Comparison of ENCODE assay signal across 27 cellular contexts in genomic region chr7:18927134-18927533, GRCh38.
DNase-seq lines count a peak whose midpoint lies in the region; ATAC-seq and TF ChIP-seq lines count a peak whose summit lies in the region.
"Had no signal": no experiment of that assay in that cellular context is flagged by ENCODE, and none has a peak within 500 bp of the region (broad histone marks: within the 10 kb centered on the region; RNA-seq: fewer than 3 reads in every experiment).

No MANE protein-coding gene starts in this region.

- TF ChIP-seq CTCF in foreskin fibroblast (IDR thresholded peaks at IDR 0.05; ENCODE audit: low read depth, low read length) (no peak), spleen (IDR thresholded peaks at IDR 0.05 in 8 of 11, conservative IDR thresholded peaks at IDR 0.05 in 3 of 11) (no peak), osteocyte (IDR thresholded peaks at IDR 0.05) (no peak)

- H3K4me1 ChIP-seq in spleen = no peaks in the 10 kb centered on the region
- H3K4me1 ChIP-seq: A549, gastrocnemius medialis, parathyroid adenoma, right lobe of liver, testis had no signal

- no peaks in the 10 kb centered on the region for H3K36me3 ChIP-seq in spleen
- H3K36me3 ChIP-seq: gastrocnemius medialis, right lobe of liver had no signal

- no peak for ATAC-seq in GM18519 (IDR thresholded peaks at IDR 0.05; ENCODE audit: low FRiP score, unreplicated experiment)
- ATAC-seq: A549; gastrocnemius medialis; naive thymus-derived CD4-positive, alpha-beta T cell; right lobe of liver; Right ventricle myocardium inferior; stimulated activated memory B cell treated with anti-CD40 and anti-IgM and Interleukin-4, amounts not matched to agents 10 μg/mL and 1 μg/mL and 100 μg/mL, for 72 hours had no signal

- H3K4me3 ChIP-seq in foreskin fibroblast (ENCODE audit: low read depth in 1 of 2, low read length in 2 of 2) = no peak overlapping the region
- no peak overlapping the region for H3K4me3 ChIP-seq in spleen
- H3K4me3 ChIP-seq: A549, gastrocnemius medialis, right lobe of liver, testis had no signal

- intact Hi-C loops in spleen (cut with DNase I; ENCODE audit: low total_unique reads) = no loop called here

- no peaks in the 10 kb centered on the region for H3K9me3 ChIP-seq in spleen
- H3K9me3 ChIP-seq: A549, gastrocnemius medialis, right lobe of liver, testis had no signal

- H3K36me3 Mint-ChIP-seq in osteocyte (ENCODE audit: unreplicated experiment) = no peaks in the 10 kb centered on the region
- H3K36me3 Mint-ChIP-seq: activated naive CD4-positive, alpha-beta T cell treated with anti-CD3 and anti-CD28 coated beads, Interleukin-2, amount 50 U/mL, for 24 hours; brain; CD8-positive, alpha-beta memory T cell; memory B cell; naive thymus-derived CD4-positive, alpha-beta T cell; stimulated activated memory B cell treated with anti-CD40 and anti-IgM and Interleukin-4, amounts not matched to agents 10 μg/mL and 1 μg/mL and 100 μg/mL, for 72 hours had no signal

- no peaks in the 10 kb centered on the region for H3K27me3 ChIP-seq in spleen (replicated peaks in 1 of 7)
- H3K27me3 ChIP-seq: gastrocnemius medialis, right lobe of liver, testis had no signal

- 66 to 79% (median 73%) methylated on average over 2 of the region's 2 CpGs for WGBS in spleen, 5 donors

- H3K9me3 Mint-ChIP-seq in osteocyte (ENCODE audit: unreplicated experiment) = no peaks in the 10 kb centered on the region
- H3K9me3 Mint-ChIP-seq: activated naive CD4-positive, alpha-beta T cell treated with anti-CD3 and anti-CD28 coated beads, Interleukin-2, amount 50 U/mL, for 24 hours; brain; memory B cell; stimulated activated memory B cell treated with anti-CD40 and anti-IgM and Interleukin-4, amounts not matched to agents 10 μg/mL and 1 μg/mL and 100 μg/mL, for 72 hours had no signal

- TF ChIP-seq POLR2A in spleen (IDR thresholded peaks at IDR 0.05) = no peak

- no peak overlapping the region for H3K4me3 Mint-ChIP-seq in osteocyte (ENCODE audit: unreplicated experiment)
- H3K4me3 Mint-ChIP-seq: activated naive CD4-positive, alpha-beta T cell treated with anti-CD3 and anti-CD28 coated beads, Interleukin-2, amount 50 U/mL, for 24 hours; brain; CD8-positive, alpha-beta memory T cell; memory B cell; naive thymus-derived CD4-positive, alpha-beta T cell; stimulated activated memory B cell treated with anti-CD40 and anti-IgM and Interleukin-4, amounts not matched to agents 10 μg/mL and 1 μg/mL and 100 μg/mL, for 72 hours had no signal

- no peak overlapping the region for H3K27ac Mint-ChIP-seq in osteocyte (ENCODE audit: unreplicated experiment)
- H3K27ac Mint-ChIP-seq: activated naive CD4-positive, alpha-beta T cell treated with anti-CD3 and anti-CD28 coated beads, Interleukin-2, amount 50 U/mL, for 24 hours; brain; CD8-positive, alpha-beta memory T cell; memory B cell; naive thymus-derived CD4-positive, alpha-beta T cell; stimulated activated memory B cell treated with anti-CD40 and anti-IgM and Interleukin-4, amounts not matched to agents 10 μg/mL and 1 μg/mL and 100 μg/mL, for 72 hours had no signal

- DNase-seq in AG08396 (ENCODE audit: low spot score) (peak; percentile 23), HCEC 1CT (peak; percentile 38), amniotic epithelial cell (ENCODE audit: low read depth) (peak; percentile 24), foreskin fibroblast (peak; percentile 47 to 76), spleen (no peak), germinal center (ENCODE audit: low spot score) (no peak), osteocyte (ENCODE audit: extremely low spot score, unreplicated experiment) (no peak)
- DNase-seq: CD8-positive, alpha-beta memory T cell; cortex of kidney; DMS53; gastrocnemius medialis; kidney glomerular epithelial cell; naive thymus-derived CD4-positive, alpha-beta T cell; NCI-H1436 treated with DMSO at 0.1 percent for 48 hours; NCI-H2171 treated with DMSO at 0.1 percent for 48 hours; NCI-H526 treated with DMSO at 0.1 percent for 48 hours; right lobe of liver; stimulated activated CD4-positive, alpha-beta T cell treated with anti-CD3 and anti-CD28 coated beads, Interleukin-1b, Interleukin-23, amount 100 ng/mL, for 48 hours; testis had no signal

- H3K27ac ChIP-seq in spleen = no peak overlapping the region
- H3K27ac ChIP-seq: A549, gastrocnemius medialis, parathyroid adenoma, right lobe of liver, testis had no signal

- no peaks in the 10 kb centered on the region for H3K27me3 Mint-ChIP-seq in osteocyte (ENCODE audit: unreplicated experiment)
- H3K27me3 Mint-ChIP-seq: activated naive CD4-positive, alpha-beta T cell treated with anti-CD3 and anti-CD28 coated beads, Interleukin-2, amount 50 U/mL, for 24 hours; brain; CD8-positive, alpha-beta memory T cell; memory B cell; naive thymus-derived CD4-positive, alpha-beta T cell; stimulated activated memory B cell treated with anti-CD40 and anti-IgM and Interleukin-4, amounts not matched to agents 10 μg/mL and 1 μg/mL and 100 μg/mL, for 72 hours had no signal

- H3K4me1 Mint-ChIP-seq in osteocyte (ENCODE audit: unreplicated experiment) = no peaks in the 10 kb centered on the region
- H3K4me1 Mint-ChIP-seq: activated naive CD4-positive, alpha-beta T cell treated with anti-CD3 and anti-CD28 coated beads, Interleukin-2, amount 50 U/mL, for 24 hours; brain; CD8-positive, alpha-beta memory T cell; memory B cell; naive thymus-derived CD4-positive, alpha-beta T cell; stimulated activated memory B cell treated with anti-CD40 and anti-IgM and Interleukin-4, amounts not matched to agents 10 μg/mL and 1 μg/mL and 100 μg/mL, for 72 hours had no signal

Comparison
In these comparisons a context has a peak if more than half of its experiments do, and no peak if none do; other contexts are left out.
1. DNase-seq: peak in AG08396 (single experiment), HCEC 1CT (single experiment), amniotic epithelial cell (single experiment) and foreskin fibroblast (2 of 2); none in spleen (single experiment), germinal center (single experiment) and osteocyte (single experiment).